ENCODE assay signal across 18 cellular contexts in the genomic region with DNA sequence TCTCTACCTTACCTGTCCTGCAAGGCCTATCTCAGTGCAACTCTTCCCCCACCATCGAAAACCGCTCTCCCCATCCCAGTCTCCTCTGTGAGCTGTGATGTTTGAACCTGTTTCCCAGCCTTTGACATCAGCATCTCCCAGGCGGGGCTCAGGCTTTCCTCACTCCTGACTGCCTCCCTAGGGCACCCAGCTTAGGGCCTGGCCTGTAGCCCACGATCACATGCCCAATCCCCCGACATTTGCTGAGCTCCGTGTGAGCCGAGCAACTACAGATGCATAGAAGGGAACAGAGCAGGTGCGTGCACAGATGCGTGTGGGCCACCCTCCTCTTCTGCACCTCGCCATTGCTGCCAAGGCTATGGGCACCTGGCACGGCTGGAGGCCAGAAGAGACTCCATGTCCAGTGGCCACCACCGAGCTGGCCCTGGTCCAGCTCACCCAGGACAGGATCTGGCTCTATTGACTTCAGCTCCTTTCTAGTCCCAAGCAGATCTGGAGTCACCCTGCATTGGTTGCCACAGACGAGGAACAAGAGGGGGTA.
"Had no signal": no experiment of that assay in that cellular context is flagged by ENCODE, and none has a peak within 500 bp of the region (broad histone marks: within the 10 kb centered on the region; RNA-seq: fewer than 3 reads in every experiment).

No MANE protein-coding gene starts in this region.

- H3K4me1 ChIP-seq: ascending aorta had no signal

- H3K27ac ChIP-seq: ascending aorta, epithelial cell of prostate, upper lobe of left lung had no signal

- H3K27ac Mint-ChIP-seq: activated CD4-positive, alpha-beta T cell treated with anti-CD3 and anti-CD28 coated beads, Interleukin-2, amount 10 ng/mL, durations not matched to agents 7 days and 5 days; activated naive CD4-positive, alpha-beta T cell treated with anti-CD3 and anti-CD28 coated beads for 36 hours; activated naive CD8-positive, alpha-beta T cell treated with anti-CD3 and anti-CD28 coated beads, Interleukin-2, amount 50 U/mL, for 24 hours; activated T-helper 2 cell treated with anti-CD3 and anti-CD28 coated beads, Interferon-gamma antibody, Interleukin-2, Interleukin-4, amounts not matched to agents 10 μg/mL and 5 μg/mL and 100 μg/mL, durations not matched to agents 14 hours and 24 hours and 36 hours; effector memory CD8-positive, alpha-beta T cell; immature natural killer cell had no signal

- FAIRE-seq: bronchial epithelial cell, TTC549 had no signal

- ATAC-seq: activated naive CD8-positive, alpha-beta T cell treated with anti-CD3 and anti-CD28 coated beads, Interleukin-2, amount 50 U/mL, for 24 hours; effector memory CD8-positive, alpha-beta T cell; stimulated activated naive CD8-positive, alpha-beta T cell treated with anti-CD3 and anti-CD28 coated beads, Interleukin-15, Interleukin-2, amounts not matched to agents 100 U/mL and 50 U/mL, for 24 hours had no signal

- H3K9me3 ChIP-seq: ascending aorta, upper lobe of left lung had no signal

- H3K4me3 ChIP-seq: ascending aorta, upper lobe of left lung had no signal

- H3K4me1 Mint-ChIP-seq: activated naive CD8-positive, alpha-beta T cell treated with anti-CD3 and anti-CD28 coated beads, Interleukin-2, amount 50 U/mL, for 24 hours; immature natural killer cell had no signal

- H3K4me3 Mint-ChIP-seq: activated CD4-positive, alpha-beta T cell treated with anti-CD3 and anti-CD28 coated beads, Interleukin-2, amount 10 ng/mL, durations not matched to agents 7 days and 5 days; activated naive CD4-positive, alpha-beta T cell treated with anti-CD3 and anti-CD28 coated beads for 36 hours; activated naive CD8-positive, alpha-beta T cell treated with anti-CD3 and anti-CD28 coated beads, Interleukin-2, amount 50 U/mL, for 24 hours; effector memory CD8-positive, alpha-beta T cell; immature natural killer cell had no signal

- H3K27me3 ChIP-seq: ascending aorta, upper lobe of left lung had no signal

- H3K9me3 Mint-ChIP-seq: activated CD4-positive, alpha-beta T cell treated with anti-CD3 and anti-CD28 coated beads, Interleukin-2, amount 10 ng/mL, durations not matched to agents 7 days and 5 days; activated naive CD4-positive, alpha-beta T cell treated with anti-CD3 and anti-CD28 coated beads for 36 hours; activated naive CD8-positive, alpha-beta T cell treated with anti-CD3 and anti-CD28 coated beads, Interleukin-2, amount 50 U/mL, for 24 hours; activated T-helper 2 cell treated with anti-CD3 and anti-CD28 coated beads, Interferon-gamma antibody, Interleukin-2, Interleukin-4, amounts not matched to agents 10 μg/mL and 5 μg/mL and 100 μg/mL, durations not matched to agents 14 hours and 24 hours and 36 hours; effector memory CD8-positive, alpha-beta T cell; immature natural killer cell had no signal

- DNase-seq: activated CD4-positive, alpha-beta T cell treated with anti-CD3 and anti-CD28 coated beads, Interleukin-2, amount 10 ng/mL, durations not matched to agents 7 days and 5 days; activated CD4-positive, CD25-positive, alpha-beta regulatory T cell; activated naive CD4-positive, alpha-beta T cell treated with anti-CD3 and anti-CD28 coated beads for 36 hours; activated naive CD8-positive, alpha-beta T cell treated with anti-CD3 and anti-CD28 coated beads, Interleukin-2, amount 50 U/mL, for 24 hours; activated T-cell treated with anti-CD3 and anti-CD28 coated beads for 4 hours; dermis blood vessel endothelial cell; effector memory CD8-positive, alpha-beta T cell; foreskin melanocyte; immature natural killer cell; stimulated activated CD4-positive, alpha-beta T cell treated with anti-CD3 and anti-CD28 coated beads, Interleukin-15, amount 100 ng/mL, for 24 hours; stimulated activated CD4-positive, alpha-beta T cell treated with anti-CD3 and anti-CD28 coated beads, Interleukin-4, amount 100 ng/mL, for 1 hour; stimulated activated naive CD8-positive, alpha-beta T cell treated with anti-CD3 and anti-CD28 coated beads, Interleukin-15, Interleukin-2, amounts not matched to agents 100 U/mL and 50 U/mL, for 24 hours; upper lobe of left lung had no signal

- H3K36me3 ChIP-seq: ascending aorta, upper lobe of left lung had no signal

- H3K36me3 Mint-ChIP-seq: immature natural killer cell had no signal
